In the genomic region with DNA sequence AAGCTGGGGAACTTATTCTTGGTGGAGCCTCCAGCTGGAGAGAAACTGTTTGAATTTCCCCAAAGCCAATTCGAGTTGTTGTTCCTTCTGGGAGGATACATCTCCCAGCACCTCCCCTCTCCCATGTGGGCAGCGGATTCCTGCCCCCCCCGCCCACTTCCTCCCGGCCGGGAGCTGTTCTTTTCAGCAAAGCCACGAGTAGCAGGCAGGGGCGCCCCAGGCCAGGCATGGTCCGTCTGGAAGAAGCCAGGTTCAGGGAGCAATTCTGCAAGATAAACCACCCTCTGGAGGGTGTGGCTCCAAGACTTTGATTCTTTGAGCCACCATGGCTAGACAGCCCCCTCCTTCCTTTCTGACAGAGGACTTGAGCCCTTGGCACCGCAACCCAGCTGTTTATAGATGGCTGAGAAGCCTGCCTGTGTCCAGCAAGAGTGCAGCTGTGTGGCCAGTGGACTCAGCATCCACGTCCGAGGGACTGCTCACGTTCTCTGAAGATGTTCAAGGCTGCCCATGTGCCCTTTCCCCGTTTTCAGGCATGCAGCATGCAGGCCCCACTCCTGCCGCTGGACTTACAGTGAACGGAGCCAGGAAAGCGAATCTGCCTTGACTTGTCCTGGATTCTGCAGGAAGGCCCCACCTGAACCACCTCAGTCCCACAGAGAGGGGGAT, we compare ENCODE assay signal across 9 cellular contexts.
DNase-seq lines count a peak whose midpoint lies in the region; ATAC-seq and TF ChIP-seq lines count a peak whose summit lies in the region.
"Had no signal": no experiment of that assay in that cellular context is flagged by ENCODE, and none has a peak within 500 bp of the region (broad histone marks: within the 10 kb centered on the region; RNA-seq: fewer than 3 reads in every experiment).

No MANE protein-coding gene starts in this region.

- TF ChIP-seq CTCF in lower leg skin (IDR thresholded peaks at IDR 0.05) (no peak), transverse colon (IDR thresholded peaks at IDR 0.05) (peak in 4 of 5 experiments; percentile 27 to 35 (median 30)), OCI-LY7 (conservative IDR thresholded peaks at IDR 0.05; ENCODE audit: low read length) (no peak)

- DNase-seq in lower leg skin (ENCODE audit: low spot score in 2 of 2) (no peak), transverse colon (peak; percentile 49), HUDEP-2 (lab: John Stamatoyannopoulos, UW; ENCODE audit: unreplicated experiment in 76 of 76) (no peak), OCI-LY7 (ENCODE audit: low spot score) (no peak), activated gamma-delta T cell treated with Interleukin-2 at 50 U/mL for 16 hours (no peak)
- DNase-seq in naive thymus-derived CD8-positive, alpha-beta T cell = no peak
- DNase-seq: NCI-H2029 treated with DMSO at 0.1 percent for 48 hours had no signal

- H3K36me3 Mint-ChIP-seq in dendritic cell treated with granulocyte-macrophage colony-stimulating factor and Interleukin-4, amounts not matched to agents 40 ng/mL and 50 ng/mL, for 4 days (ENCODE audit: low read depth) = no peaks in the 10 kb centered on the region
- peaks cover 0 to 5% (median 0%) of the 10 kb centered on the region in 3 donors for H3K36me3 Mint-ChIP-seq in naive thymus-derived CD8-positive, alpha-beta T cell

- CTCF ChIA-PET in OCI-LY7 (lab: Charles Lee; ENCODE audit: unreplicated experiment) = no interaction called here

- H3K36me3 ChIP-seq in transverse colon = no peaks in the 10 kb centered on the region
- no peaks in the 10 kb centered on the region for H3K36me3 ChIP-seq in OCI-LY7 (ENCODE audit: insufficient read depth, low read length)

- peak overlapping the region; percentile 69 for H3K4me3 Mint-ChIP-seq in dendritic cell treated with granulocyte-macrophage colony-stimulating factor and Interleukin-4, amounts not matched to agents 40 ng/mL and 50 ng/mL, for 4 days
- peak overlapping the region in 1 of 10 donors; percentile 44 for H3K4me3 Mint-ChIP-seq in naive thymus-derived CD8-positive, alpha-beta T cell

- TF ChIP-seq RAD21 in Ishikawa (IDR thresholded peaks at IDR 0.05; ENCODE audit: low read depth) = no peak

- no peak for ATAC-seq in naive thymus-derived CD8-positive, alpha-beta T cell

- H3K79me2 ChIP-seq in OCI-LY7 (ENCODE audit: insufficient read depth, low read depth, low read length) = no peaks in the 10 kb centered on the region

- H3K9me3 Mint-ChIP-seq in dendritic cell treated with granulocyte-macrophage colony-stimulating factor and Interleukin-4, amounts not matched to agents 40 ng/mL and 50 ng/mL, for 4 days = no peaks in the 10 kb centered on the region
- H3K9me3 Mint-ChIP-seq in naive thymus-derived CD8-positive, alpha-beta T cell = peaks cover 0 to 6% (median 0%) of the 10 kb centered on the region in 9 donors

- H3K9me3 ChIP-seq in transverse colon (no peaks in the 10 kb centered on the region), OCI-LY7 (ENCODE audit: low read length) (no peaks in the 10 kb centered on the region)

- WGBS in lower leg skin, 2 donors = 28 to 32% methylated on average over 16 of the region's 16 CpGs
- WGBS in transverse colon (ENCODE audit: low coverage in 1 of 2), 2 donors = 33% methylated on average over 16 of the region's 16 CpGs; no CpG with 5 or more reads in 1 of the 2 donors

- intact Hi-C loops in dendritic cell treated with granulocyte-macrophage colony-stimulating factor and Interleukin-4, amounts not matched to agents 40 ng/mL and 50 ng/mL, for 4 days (cut with micrococcal nuclease) = no loop called here
- intact Hi-C loops in lower leg skin (cut with DNase I; ENCODE audit: low total_unique reads) = no loop called here
- intact Hi-C loops in transverse colon (cut with DNase I; ENCODE audit: low total_unique reads) = no loop called here
- intact Hi-C loops in OCI-LY7 (cut with micrococcal nuclease; ENCODE audit: unreplicated experiment) = no loop called here

- peaks cover 19% of the 10 kb centered on the region for H3K4me1 Mint-ChIP-seq in dendritic cell treated with granulocyte-macrophage colony-stimulating factor and Interleukin-4, amounts not matched to agents 40 ng/mL and 50 ng/mL, for 4 days (ENCODE audit: low read depth)
- peaks cover 0 to 5% (median 2%) of the 10 kb centered on the region in 4 donors for H3K4me1 Mint-ChIP-seq in naive thymus-derived CD8-positive, alpha-beta T cell

- TF ChIP-seq POLR2A in lower leg skin (IDR thresholded peaks at IDR 0.05) = no peak
- no peak for TF ChIP-seq POLR2A in transverse colon (IDR thresholded peaks at IDR 0.05)

- in situ Hi-C loops in transverse colon (cut with MboI; ENCODE audit: low pct_ligation_motif_present in 1 of 4, low pct_unique_long_range_greater_than_20kb in 1 of 4, low sequenced_read_pairs in 3 of 4) = no loop called here

- TF ChIP-seq EP300 in Ishikawa (IDR thresholded peaks at IDR 0.05; ENCODE audit: borderline replicate concordance) (no peak), transverse colon (IDR thresholded peaks at IDR 0.05; ENCODE audit: low read depth) (no peak)

- no TSS peak for BruUV-seq in OCI-LY7 (replicated peaks; lab: Mats Ljungman, UMichigan)

- H3K9me2 ChIP-seq in OCI-LY7 (ENCODE audit: insufficient read depth, low read length) = no peaks in the 10 kb centered on the region

- no peak overlapping the region for H2AFZ ChIP-seq in OCI-LY7 (ENCODE audit: low read length)

- H3K27ac ChIP-seq in transverse colon (peak overlapping the region; percentile 71 to 82 (median 80)), OCI-LY7 (ENCODE audit: low read depth, low read length, poor library complexity, severe bottlenecking) (no peak overlapping the region)

- H3K4me3 ChIP-seq in lower leg skin (ENCODE audit: low read depth, poor library complexity, severe bottlenecking) (peak overlapping the region; percentile 1), transverse colon (peak overlapping the region in 3 of 4 donors; percentile 25 to 48 (median 29)), OCI-LY7 (ENCODE audit: low read depth, low read length, poor library complexity, severe bottlenecking) (no peak overlapping the region)

- peaks cover 18% of the 10 kb centered on the region for H3K27me3 Mint-ChIP-seq in dendritic cell treated with granulocyte-macrophage colony-stimulating factor and Interleukin-4, amounts not matched to agents 40 ng/mL and 50 ng/mL, for 4 days
- H3K27me3 Mint-ChIP-seq in naive thymus-derived CD8-positive, alpha-beta T cell = peaks cover 21 to 62% (median 24%) of the 10 kb centered on the region in 5 donors

- no peaks in the 10 kb centered on the region for H3K27me3 ChIP-seq in transverse colon

- no peak overlapping the region for H3K4me2 ChIP-seq in OCI-LY7 (ENCODE audit: low read length)

- POLR2A ChIA-PET in OCI-LY7 (lab: Charles Lee) = no interaction called here
- POLR2A ChIA-PET in naive thymus-derived CD8-positive, alpha-beta T cell (lab: Charles Lee) = no interaction called here

- peaks cover 4 to 26% (median 14%) of the 10 kb centered on the region in 4 donors for H3K4me1 ChIP-seq in transverse colon
- H3K4me1 ChIP-seq in OCI-LY7 (ENCODE audit: insufficient read depth, low read length, poor library complexity, severe bottlenecking) = no peaks in the 10 kb centered on the region

- H4K20me1 ChIP-seq in OCI-LY7 (ENCODE audit: insufficient read depth, low read length) = no peaks in the 10 kb centered on the region

- H3K27ac Mint-ChIP-seq in dendritic cell treated with granulocyte-macrophage colony-stimulating factor and Interleukin-4, amounts not matched to agents 40 ng/mL and 50 ng/mL, for 4 days = peak overlapping the region; percentile 66
- no peak overlapping the region for H3K27ac Mint-ChIP-seq in naive thymus-derived CD8-positive, alpha-beta T cell

TF ChIP-seq in Ishikawa, 13 proteins besides CTCF, POLR2A, EP300 and RAD21:
- TF ChIP-seq CEBPB (IDR thresholded peaks at IDR 0.05) (no peak), YY1 (IDR thresholded peaks at IDR 0.05; ENCODE audit: low read depth) (no peak), TEAD4 (IDR thresholded peaks at IDR 0.05) (no peak), TCF12 (IDR thresholded peaks at IDR 0.05; ENCODE audit: low read depth) (no peak), EGR1 (IDR thresholded peaks at IDR 0.05) (no peak)
- TF ChIP-seq, protein P1, sequence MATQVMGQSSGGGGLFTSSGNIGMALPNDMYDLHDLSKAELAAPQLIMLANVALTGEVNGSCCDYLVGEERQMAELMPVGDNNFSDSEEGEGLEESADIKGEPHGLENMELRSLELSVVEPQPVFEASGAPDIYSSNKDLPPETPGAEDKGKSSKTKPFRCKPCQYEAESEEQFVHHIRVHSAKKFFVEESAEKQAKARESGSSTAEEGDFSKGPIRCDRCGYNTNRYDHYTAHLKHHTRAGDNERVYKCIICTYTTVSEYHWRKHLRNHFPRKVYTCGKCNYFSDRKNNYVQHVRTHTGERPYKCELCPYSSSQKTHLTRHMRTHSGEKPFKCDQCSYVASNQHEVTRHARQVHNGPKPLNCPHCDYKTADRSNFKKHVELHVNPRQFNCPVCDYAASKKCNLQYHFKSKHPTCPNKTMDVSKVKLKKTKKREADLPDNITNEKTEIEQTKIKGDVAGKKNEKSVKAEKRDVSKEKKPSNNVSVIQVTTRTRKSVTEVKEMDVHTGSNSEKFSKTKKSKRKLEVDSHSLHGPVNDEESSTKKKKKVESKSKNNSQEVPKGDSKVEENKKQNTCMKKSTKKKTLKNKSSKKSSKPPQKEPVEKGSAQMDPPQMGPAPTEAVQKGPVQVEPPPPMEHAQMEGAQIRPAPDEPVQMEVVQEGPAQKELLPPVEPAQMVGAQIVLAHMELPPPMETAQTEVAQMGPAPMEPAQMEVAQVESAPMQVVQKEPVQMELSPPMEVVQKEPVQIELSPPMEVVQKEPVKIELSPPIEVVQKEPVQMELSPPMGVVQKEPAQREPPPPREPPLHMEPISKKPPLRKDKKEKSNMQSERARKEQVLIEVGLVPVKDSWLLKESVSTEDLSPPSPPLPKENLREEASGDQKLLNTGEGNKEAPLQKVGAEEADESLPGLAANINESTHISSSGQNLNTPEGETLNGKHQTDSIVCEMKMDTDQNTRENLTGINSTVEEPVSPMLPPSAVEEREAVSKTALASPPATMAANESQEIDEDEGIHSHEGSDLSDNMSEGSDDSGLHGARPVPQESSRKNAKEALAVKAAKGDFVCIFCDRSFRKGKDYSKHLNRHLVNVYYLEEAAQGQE (IDR thresholded peaks at IDR 0.05; ENCODE audit: low read depth) = peak; percentile 25; the same call in 1 of the 2 replicates

Comparison
In these comparisons a context has a peak if more than half of its experiments do, and no peak if none do; other contexts are left out.
1. CTCF ChIP-seq: peak in transverse colon (4 of 5); none in lower leg skin (0 of 3) and OCI-LY7 (single experiment).